25 cellular contexts compared by ENCODE assay signal in genomic region chr12:74725154-74725553, GRCh38.
A peak's percentile ranks its signal among the peaks of the same experiment; 100 is the strongest.
DNase-seq lines count a peak whose midpoint lies in the region; ATAC-seq and TF ChIP-seq lines count a peak whose summit lies in the region.
"Had no signal": no experiment of that assay in that cellular context is flagged by ENCODE, and none has a peak within 500 bp of the region (broad histone marks: within the 10 kb centered on the region; RNA-seq: fewer than 3 reads in every experiment).

No MANE protein-coding gene starts in this region.

- intact Hi-C loops in MCF 10A (cut with micrococcal nuclease) = no loop called here
- intact Hi-C loops in breast epithelium (cut with DNase I; ENCODE audit: low total_unique reads) = no loop called here

- POLR2A ChIA-PET in MCF 10A (lab: Yijun Ruan, JAX) = no interaction called here

- no TSS peak for BruUV-seq in MCF 10A (replicated peaks; lab: Mats Ljungman, UMichigan)

- no peaks in the 10 kb centered on the region for H3K36me3 ChIP-seq in breast epithelium
- H3K36me3 ChIP-seq: lower lobe of right lung, transverse colon had no signal

- H3K4me1 ChIP-seq in breast epithelium = no peaks in the 10 kb centered on the region
- H3K4me1 ChIP-seq: lower lobe of right lung, transverse colon had no signal

- H3K9me3 Mint-ChIP-seq in MCF 10A (ENCODE audit: unreplicated experiment) = no peaks in the 10 kb centered on the region
- H3K9me3 Mint-ChIP-seq in activated naive CD4-positive, alpha-beta T cell treated with anti-CD3 and anti-CD28 coated beads, Interleukin-2, amount 10 ng/mL, durations not matched to agents 7 days and 5 days = no peaks in the 10 kb centered on the region
- H3K9me3 Mint-ChIP-seq: activated CD4-positive, alpha-beta memory T cell treated with anti-CD3 and anti-CD28 coated beads for 36 hours; activated naive CD4-positive, alpha-beta T cell treated with anti-CD3 and anti-CD28 coated beads for 36 hours; CD8-positive, alpha-beta T cell; T-helper 1 cell treated with Interleukin-12 subunit alpha and Interleukin-12 subunit beta and Interleukin-4 antibody, amounts not matched to agents 30 μg/mL and 1 μg/mL, for 36 hours had no signal

- no peak for TF ChIP-seq POLR2A in breast epithelium (IDR thresholded peaks at IDR 0.05)

- no peak overlapping the region for H3K27ac Mint-ChIP-seq in MCF 10A (ENCODE audit: low read depth, unreplicated experiment)
- H3K27ac Mint-ChIP-seq in activated naive CD4-positive, alpha-beta T cell treated with anti-CD3 and anti-CD28 coated beads, Interleukin-2, amount 10 ng/mL, durations not matched to agents 7 days and 5 days = no peak overlapping the region
- H3K27ac Mint-ChIP-seq: activated CD4-positive, alpha-beta memory T cell treated with anti-CD3 and anti-CD28 coated beads for 36 hours; activated naive CD4-positive, alpha-beta T cell treated with anti-CD3 and anti-CD28 coated beads for 36 hours; CD8-positive, alpha-beta T cell; immature natural killer cell; T-helper 1 cell treated with Interleukin-12 subunit alpha and Interleukin-12 subunit beta and Interleukin-4 antibody, amounts not matched to agents 30 μg/mL and 1 μg/mL, for 36 hours had no signal

- H3K36me3 Mint-ChIP-seq in MCF 10A (ENCODE audit: insufficient read depth, unreplicated experiment) = no peaks in the 10 kb centered on the region
- no peaks in the 10 kb centered on the region for H3K36me3 Mint-ChIP-seq in activated naive CD4-positive, alpha-beta T cell treated with anti-CD3 and anti-CD28 coated beads, Interleukin-2, amount 10 ng/mL, durations not matched to agents 7 days and 5 days
- H3K36me3 Mint-ChIP-seq: activated CD4-positive, alpha-beta memory T cell treated with anti-CD3 and anti-CD28 coated beads for 36 hours; CD8-positive, alpha-beta T cell; immature natural killer cell had no signal

- CTCF ChIA-PET in MCF 10A (lab: Yijun Ruan, JAX) = no interaction called here
- CTCF ChIA-PET in activated naive CD4-positive, alpha-beta T cell treated with anti-CD3 and anti-CD28 coated beads, Interleukin-2, amount 10 ng/mL, durations not matched to agents 7 days and 5 days (lab: Charles Lee) = no interaction called here

- TF ChIP-seq CTCF in MCF 10A (IDR thresholded peaks at IDR 0.05; ENCODE audit: unreplicated experiment) = no peak
- TF ChIP-seq CTCF in breast epithelium (IDR thresholded peaks at IDR 0.05) = no peak
- TF ChIP-seq CTCF in cardiac fibroblast (IDR thresholded peaks at IDR 0.05; ENCODE audit: low read depth, low read length) = no peak

- DNase-seq in MCF 10A (ENCODE audit: unreplicated experiment) (peak; percentile 5), breast epithelium (ENCODE audit: low spot score in 2 of 2) (no peak), NCI-H446 treated with DMSO at 0.1 percent for 48 hours (lab: John Stamatoyannopoulos, UW) (peak; percentile 12), cardiac fibroblast (ENCODE audit: low read depth in 2 of 2) (peak; percentile 59 to 69), superior temporal gyrus (ENCODE audit: extremely low spot score) (no peak), putamen (ENCODE audit: low spot score) (no peak)
- no peak for DNase-seq in activated naive CD4-positive, alpha-beta T cell treated with anti-CD3 and anti-CD28 coated beads, Interleukin-2, amount 10 ng/mL, durations not matched to agents 7 days and 5 days
- DNase-seq: activated CD4-positive, alpha-beta memory T cell treated with anti-CD3 and anti-CD28 coated beads for 36 hours; activated naive CD4-positive, alpha-beta T cell treated with anti-CD3 and anti-CD28 coated beads for 36 hours; activated T-cell treated with anti-CD3 and anti-CD28 coated beads, Interleukin-2, amount 50 U/mL, for 1 hour; CD8-positive, alpha-beta T cell; DND-41; immature natural killer cell; lower lobe of right lung; NCI-H1436 treated with DMSO at 0.1 percent for 48 hours; NCI-H2227 treated with DMSO at 0.1 percent for 48 hours; occipital lobe; right cardiac atrium; stimulated activated naive CD4-positive, alpha-beta T cell treated with Interleukin-2 at 50 U/mL for 16 hours; transverse colon had no signal

- no peak for ATAC-seq in HG02610 (IDR thresholded peaks at IDR 0.05; ENCODE audit: unreplicated experiment)
- ATAC-seq: CD8-positive, alpha-beta T cell; esophagus mucosa; lower lobe of right lung; right cardiac atrium; Right ventricle myocardium inferior had no signal

- no peak overlapping the region for H3K4me3 Mint-ChIP-seq in MCF 10A (ENCODE audit: unreplicated experiment)
- no peak overlapping the region for H3K4me3 Mint-ChIP-seq in activated naive CD4-positive, alpha-beta T cell treated with anti-CD3 and anti-CD28 coated beads, Interleukin-2, amount 10 ng/mL, durations not matched to agents 7 days and 5 days
- H3K4me3 Mint-ChIP-seq: activated CD4-positive, alpha-beta memory T cell treated with anti-CD3 and anti-CD28 coated beads for 36 hours; activated naive CD4-positive, alpha-beta T cell treated with anti-CD3 and anti-CD28 coated beads for 36 hours; CD8-positive, alpha-beta T cell; immature natural killer cell; T-helper 1 cell treated with Interleukin-12 subunit alpha and Interleukin-12 subunit beta and Interleukin-4 antibody, amounts not matched to agents 30 μg/mL and 1 μg/mL, for 36 hours had no signal

- H3K4me3 ChIP-seq in breast epithelium = no peak overlapping the region
- H3K4me3 ChIP-seq in cardiac fibroblast (replicated peaks in 1 of 2; ENCODE audit: low read depth in 2 of 2, low read length in 2 of 2) = no peak overlapping the region
- H3K4me3 ChIP-seq: lower lobe of right lung, transverse colon had no signal

- H3K4me1 Mint-ChIP-seq in MCF 10A (ENCODE audit: insufficient read depth, unreplicated experiment) = no peaks in the 10 kb centered on the region
- H3K4me1 Mint-ChIP-seq in activated naive CD4-positive, alpha-beta T cell treated with anti-CD3 and anti-CD28 coated beads, Interleukin-2, amount 10 ng/mL, durations not matched to agents 7 days and 5 days = no peaks in the 10 kb centered on the region
- H3K4me1 Mint-ChIP-seq: immature natural killer cell had no signal

- H3K27me3 ChIP-seq in breast epithelium = no peaks in the 10 kb centered on the region
- H3K27me3 ChIP-seq: transverse colon had no signal

- H3K27ac ChIP-seq in breast epithelium = no peak overlapping the region
- H3K27ac ChIP-seq: lower lobe of right lung, transverse colon, VCaP had no signal

- no peaks in the 10 kb centered on the region for H3K27me3 Mint-ChIP-seq in MCF 10A (ENCODE audit: insufficient read depth, unreplicated experiment)
- H3K27me3 Mint-ChIP-seq in activated naive CD4-positive, alpha-beta T cell treated with anti-CD3 and anti-CD28 coated beads, Interleukin-2, amount 10 ng/mL, durations not matched to agents 7 days and 5 days = no peaks in the 10 kb centered on the region
- H3K27me3 Mint-ChIP-seq: activated CD4-positive, alpha-beta memory T cell treated with anti-CD3 and anti-CD28 coated beads for 36 hours had no signal

- no peaks in the 10 kb centered on the region for H3K9me3 ChIP-seq in breast epithelium
- H3K9me3 ChIP-seq: lower lobe of right lung, transverse colon had no signal

Comparison
In these comparisons a context has a peak if more than half of its experiments do, and no peak if none do; other contexts are left out.
1. DNase-seq: peak in MCF 10A (single experiment), NCI-H446 treated with DMSO at 0.1 percent for 48 hours (single experiment) and cardiac fibroblast (2 of 2); none in breast epithelium (0 of 2), superior temporal gyrus (single experiment), putamen (single experiment) and activated naive CD4-positive, alpha-beta T cell treated with anti-CD3 and anti-CD28 coated beads, Interleukin-2, amount 10 ng/mL, durations not matched to agents 7 days and 5 days (single experiment).